ENCODE assay signal across 7 cellular contexts in the genomic region with DNA sequence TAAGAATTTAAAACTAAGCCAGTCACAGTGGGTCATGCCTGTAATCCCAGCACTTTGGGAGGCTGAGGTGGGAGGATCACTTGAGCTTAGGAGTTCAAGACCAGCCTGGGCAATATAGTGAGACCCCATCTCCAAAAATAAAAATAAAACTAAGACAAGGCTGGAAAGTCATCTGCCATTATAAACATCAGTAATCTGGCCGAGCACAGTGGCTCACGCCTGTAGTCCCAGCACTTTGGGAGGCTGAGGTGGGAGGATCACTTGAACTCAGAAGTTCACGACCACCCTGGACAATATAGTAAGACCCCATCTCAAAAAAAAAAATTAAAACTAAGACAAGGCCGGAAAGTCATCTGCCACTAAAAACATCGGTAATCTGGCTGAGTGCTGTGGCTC. TPM values are rescaled to one million over a fixed set of nuclear protein-coding genes. Genes with fewer than 3 reads are reported as not detected.
DNase-seq lines count a peak whose midpoint lies in the region; ATAC-seq, FAIRE-seq and TF ChIP-seq lines count a peak whose summit lies in the region.
"Not testable (repeated sequence)": the region's sequence is repeated elsewhere in the genome, so short reads cannot be mapped to it uniquely, and the experiment has no call there.

No MANE protein-coding gene starts in this region.

- not testable (repeated sequence) for H3K9me3 ChIP-seq in CD4-positive, alpha-beta T cell (ENCODE audit: control insufficient read depth, low read length); SK-N-SH; astrocyte (ENCODE audit: insufficient read depth, low read depth, low read length); HepG2 (ENCODE audit: low read length); osteoblast (ENCODE audit: low read depth, low read length)

- ATAC-seq in CD4-positive, alpha-beta T cell (ENCODE audit: poor library complexity); activated T-cell treated with anti-CD3 and anti-CD28 coated beads, Interleukin-2, amount 50 U/mL, for 72 hours (replicated peaks in 1 of 2); HepG2: not testable (repeated sequence)

- H3K4me1 ChIP-seq in SK-N-SH (ENCODE audit: control insufficient read depth in 1 of 2, insufficient read depth in 2 of 2, low read depth in 1 of 2, low read length in 1 of 2); astrocyte (ENCODE audit: insufficient read depth, low read length); osteoblast (ENCODE audit: insufficient read depth, low read length): not testable (repeated sequence)
- peaks cover 38% of the 10 kb centered on the region for H3K4me1 ChIP-seq in HepG2 (ENCODE audit: insufficient read depth, low read length)

- TF ChIP-seq RAD21 in SK-N-SH (IDR thresholded peaks at IDR 0.05; ENCODE audit: low read length); HepG2 (CRISPR knock-in tag; IDR thresholded peaks at IDR 0.05): not testable (repeated sequence)

- H3K36me3 ChIP-seq in SK-N-SH (replicated peaks in 1 of 2; ENCODE audit: control insufficient read depth in 1 of 2, insufficient read depth in 2 of 2, low read length in 1 of 2) (peaks cover 9 to 16% of the 10 kb centered on the region in 2 experiments), HepG2 (replicated peaks in 1 of 2; ENCODE audit: control insufficient read depth in 1 of 2, insufficient read depth in 2 of 2, low read length in 2 of 2) (peaks cover 8 to 18% of the 10 kb centered on the region in 2 experiments)
- H3K36me3 ChIP-seq in astrocyte (ENCODE audit: insufficient read depth, low read length); osteoblast (ENCODE audit: insufficient read depth, low read length): not testable (repeated sequence)

- not testable (repeated sequence) for H3K27me3 Mint-ChIP-seq in CD4-positive, alpha-beta T cell; HFFc6 (ENCODE audit: insufficient read depth); activated T-cell treated with anti-CD3 and anti-CD28 coated beads, Interleukin-2, amount 50 U/mL, for 72 hours (ENCODE audit: low read depth); astrocyte (ENCODE audit: low read depth, unreplicated experiment)

- H3K27me3 ChIP-seq in CD4-positive, alpha-beta T cell (ENCODE audit: control insufficient read depth, insufficient read depth, low read length); SK-N-SH (ENCODE audit: insufficient read depth); astrocyte (ENCODE audit: insufficient read depth, low read length); HepG2 (ENCODE audit: control insufficient read depth in 1 of 2, insufficient read depth in 2 of 2, low read length in 2 of 2); osteoblast (ENCODE audit: insufficient read depth, low read length): not testable (repeated sequence)

- 98% methylated on average over 5 of the region's 5 CpGs for WGBS in SK-N-SH (ENCODE audit: low lambda C conversion rate)
- 95% methylated on average over 5 of the region's 5 CpGs for WGBS in HepG2 (ENCODE audit: low lambda C conversion rate)

- H3K9me3 Mint-ChIP-seq in CD4-positive, alpha-beta T cell; HFFc6; activated T-cell treated with anti-CD3 and anti-CD28 coated beads, Interleukin-2, amount 50 U/mL, for 72 hours; astrocyte (ENCODE audit: unreplicated experiment): not testable (repeated sequence)

- H3F3A ChIP-seq in SK-N-SH (replicated peaks; ENCODE audit: insufficient read depth), result not testable (repeated sequence)

- POLR2A ChIA-PET in CD4-positive, alpha-beta T cell (lab: Charles Lee); SK-N-SH (lab: Yijun Ruan, JAX): not testable (repeated sequence)
- POLR2A ChIA-PET in HepG2 (lab: Yijun Ruan, JAX), result interaction anchor here (1.0 to 2.3 kb wide), 2 partner anchors 25 to 75 kb away, joined by 3 to 26 read pairs; no protein-coding TSS in a partner anchor

- in situ Hi-C loops in HepG2 (cut with HindIII; ENCODE audit: extremely low pct_ligation_motif_present, low pct_unique_long_range_greater_than_20kb), result not testable (repeated sequence)

- TF ChIP-seq CTCF in CD4-positive, alpha-beta T cell (IDR thresholded peaks at IDR 0.05); HFFc6 (IDR thresholded peaks at IDR 0.05); SK-N-SH (IDR thresholded peaks at IDR 0.05); astrocyte (IDR thresholded peaks at IDR 0.05; ENCODE audit: insufficient read depth, low read depth, low read length); HepG2 (CRISPR knock-in tag; IDR thresholded peaks at IDR 0.05); osteoblast (IDR thresholded peaks at IDR 0.05; ENCODE audit: extremely low read depth, low read depth, low read length): not testable (repeated sequence)

- not testable (repeated sequence) for TF ChIP-seq EP300 in SK-N-SH (IDR thresholded peaks at IDR 0.05; ENCODE audit: borderline replicate concordance in 1 of 2, low read depth in 1 of 2, low read length in 1 of 2); HepG2 (IDR thresholded peaks at IDR 0.05; ENCODE audit: low read depth in 2 of 2, low read length in 2 of 2); HepG2 (CRISPR knock-in tag; IDR thresholded peaks at IDR 0.05; ENCODE audit: borderline replicate concordance)

- H3K9me2 ChIP-seq in SK-N-SH, result not testable (repeated sequence)

- not testable (repeated sequence) for H4K20me1 ChIP-seq in SK-N-SH (ENCODE audit: insufficient read depth); astrocyte (ENCODE audit: insufficient read depth, low read length); HepG2 (ENCODE audit: insufficient read depth, low read length); osteoblast (ENCODE audit: insufficient read depth, low read length)

- H3K27ac ChIP-seq in CD4-positive, alpha-beta T cell (ENCODE audit: low read depth, low read length); SK-N-SH (ENCODE audit: low read depth in 2 of 2, low read length in 1 of 2); astrocyte (ENCODE audit: low read depth, low read length); osteoblast (ENCODE audit: low read depth, low read length): not testable (repeated sequence)
- peak overlapping the region; percentile 96 for H3K27ac ChIP-seq in HepG2 (ENCODE audit: extremely low read length, insufficient read depth, low read length)

- not testable (repeated sequence) for H3K4me2 ChIP-seq in SK-N-SH
- H3K4me2 ChIP-seq in astrocyte (ENCODE audit: low read length) (peak overlapping the region; percentile 93), HepG2 (ENCODE audit: low read depth, low read length) (peak overlapping the region; percentile 94), osteoblast (ENCODE audit: insufficient read depth, low read length) (peak overlapping the region; percentile 91)

- peaks cover 17% of the 10 kb centered on the region for H3K4me1 Mint-ChIP-seq in CD4-positive, alpha-beta T cell (ENCODE audit: low read depth)
- H3K4me1 Mint-ChIP-seq in HFFc6 (ENCODE audit: low read depth), result peaks cover 18% of the 10 kb centered on the region
- not testable (repeated sequence) for H3K4me1 Mint-ChIP-seq in activated T-cell treated with anti-CD3 and anti-CD28 coated beads, Interleukin-2, amount 50 U/mL, for 72 hours (ENCODE audit: low read depth); astrocyte (ENCODE audit: low read depth, unreplicated experiment)

- H3K4me3 ChIP-seq in SK-N-SH (ENCODE audit: low read depth in 2 of 2, low read length in 1 of 2); astrocyte (ENCODE audit: insufficient read depth, low read depth, low read length); osteoblast (ENCODE audit: insufficient read depth, low read length): not testable (repeated sequence)
- peak overlapping the region in 1 of 3 experiments; percentile 80; a peak in 1 of 6 replicates for H3K4me3 ChIP-seq in HepG2 (replicated peaks in 1 of 3; ENCODE audit: insufficient read depth in 1 of 3, low read depth in 2 of 3, low read length in 3 of 3)

- H3K36me3 Mint-ChIP-seq in CD4-positive, alpha-beta T cell (ENCODE audit: low read depth), result peaks cover 23% of the 10 kb centered on the region
- not testable (repeated sequence) for H3K36me3 Mint-ChIP-seq in HFFc6 (ENCODE audit: low read depth); activated T-cell treated with anti-CD3 and anti-CD28 coated beads, Interleukin-2, amount 50 U/mL, for 72 hours (ENCODE audit: insufficient read depth in 2 of 2)
- H3K36me3 Mint-ChIP-seq in astrocyte (ENCODE audit: low read depth, unreplicated experiment), result peaks cover 11% of the 10 kb centered on the region

- BruUV-seq in HepG2 (replicated peaks; lab: Mats Ljungman, UMichigan), result not testable (repeated sequence)

- H3K4me3 Mint-ChIP-seq in CD4-positive, alpha-beta T cell, result peak overlapping the region; percentile 20
- H3K4me3 Mint-ChIP-seq in HFFc6, result peak overlapping the region; percentile 95; the same call in 1 of the 2 replicates
- H3K4me3 Mint-ChIP-seq in activated T-cell treated with anti-CD3 and anti-CD28 coated beads, Interleukin-2, amount 50 U/mL, for 72 hours; astrocyte (ENCODE audit: unreplicated experiment): not testable (repeated sequence)

- H3K79me2 ChIP-seq in SK-N-SH (ENCODE audit: insufficient read depth); astrocyte (ENCODE audit: insufficient read depth, low read length); HepG2 (ENCODE audit: insufficient read depth, low read length); osteoblast (ENCODE audit: insufficient read depth, low read length): not testable (repeated sequence)

- H3K27ac Mint-ChIP-seq in CD4-positive, alpha-beta T cell, result peak overlapping the region; percentile 91
- H3K27ac Mint-ChIP-seq in HFFc6; astrocyte (ENCODE audit: unreplicated experiment): not testable (repeated sequence)
- H3K27ac Mint-ChIP-seq in activated T-cell treated with anti-CD3 and anti-CD28 coated beads, Interleukin-2, amount 50 U/mL, for 72 hours, result peak overlapping the region; percentile 28

- intact Hi-C loops in CD4-positive, alpha-beta T cell (cut with DNase I, micrococcal nuclease), result loop anchor here (2.0 to 10.0 kb wide), 3 partner anchors 228 to 980 kb away; partner anchors contain the start of gene CDYL (in 2 of the 2)
- intact Hi-C loops in HepG2 (cut with micrococcal nuclease; ENCODE audit: unreplicated experiment), result not testable (repeated sequence)

- H2AFZ ChIP-seq in SK-N-SH (ENCODE audit: low read depth), result peak overlapping the region; percentile 99; the same call in 1 of the 2 replicates
- not testable (repeated sequence) for H2AFZ ChIP-seq in astrocyte (ENCODE audit: low read depth, low read length); HepG2 (ENCODE audit: low read length); osteoblast (ENCODE audit: low read length)

- H3K9ac ChIP-seq in SK-N-SH; astrocyte (ENCODE audit: low read length): not testable (repeated sequence)
- H3K9ac ChIP-seq in HepG2 (ENCODE audit: insufficient read depth, low read depth, low read length), result peak overlapping the region; percentile 87

- not testable (repeated sequence) for DNase-seq in CD4-positive, alpha-beta T cell; HFFc6; SK-N-SH; activated T-cell treated with anti-CD3 and anti-CD28 coated beads, Interleukin-2, amount 50 U/mL, for 72 hours; astrocyte (ENCODE audit: low read depth); HepG2 (ENCODE audit: low spot score); osteoblast (ENCODE audit: insufficient read length, low spot score, missing footprints)

- FAIRE-seq in astrocyte (lab: Jason Lieb, UNC); HepG2 (lab: Jason Lieb, UNC): not testable (repeated sequence)

- TF ChIP-seq POLR2A in HepG2 (IDR thresholded peaks at IDR 0.05; ENCODE audit: insufficient read depth in 1 of 2, low read depth in 2 of 2, low read length in 2 of 2), result not testable (repeated sequence)

- CTCF ChIA-PET in CD4-positive, alpha-beta T cell (lab: Charles Lee), result not testable (repeated sequence)
- CTCF ChIA-PET in SK-N-SH (lab: Yijun Ruan, JAX) (interaction anchor here (1.1 to 1.4 kb wide), 3 partner anchors 10 to 25 kb away, joined by 3 read pairs; no protein-coding TSS in a partner anchor), HepG2 (lab: Yijun Ruan, JAX; ENCODE audit: low intra/inter-chr PET ratio, low total read pairs) (interaction anchor here (2.1 kb wide), 1 partner anchor 26 kb away, joined by 7 read pairs; no protein-coding TSS in a partner anchor)

RNA-seq across cellular contexts. Expression of gene RPP40, which starts 1.2 kb away (rescaled TPM):
- under 1 TPM; 0.36 to 0.69 TPM for total RNA-seq in CD4-positive, alpha-beta T cell
- 10 to 100 TPM; 11.2 to 18.2 (median 16.8) TPM for total RNA-seq in HFFc6 (2021; fragmentation: NEBNext Ultra II Directional; extraction: Animal tissue kit (Norgen Biotek cat#: 25700))
- polyA plus RNA-seq in SK-N-SH (2012; rRNA removed) (8.3 and 9.8 TPM in 2 replicates), HepG2 (2011; rRNA removed) (18.0 and 19.4 TPM in 2 replicates)
- 13.2 and 14.1 TPM in 2 replicates for polyA plus RNA-seq in SK-N-SH (2012; cell fraction: cytosol; rRNA removed)
- polyA plus RNA-seq in SK-N-SH (2012; cell fraction: nucleus; rRNA removed), result 3.9 and 9.2 TPM in 2 replicates
- total RNA-seq in activated T-cell treated with anti-CD3 and anti-CD28 coated beads, Interleukin-2, amount 50 U/mL, for 72 hours, result 10 to 100 TPM in 1 of 2 donors, 1 to 10 TPM in 1; 8.2 to 10.8 TPM
- total RNA-seq in astrocyte (11.6 and 16.6 TPM in 2 replicates), HepG2 (2016; rRNA removed; fragmentation: Illumina TruSeq; extraction: Trizol) (41.2 and 64.0 TPM in 2 replicates), osteoblast (8.0 and 8.3 TPM in 2 replicates)
- total RNA-seq in HepG2 (2016; cell fraction: cytosol; rRNA removed; fragmentation: Illumina TruSeq; extraction: Trizol; ENCODE audit: low read depth), result 6.2 and 9.4 TPM in 2 replicates
- 44.8 and 65.5 TPM in 2 replicates for total RNA-seq in HepG2 (2016; cell fraction: insoluble cytoplasmic fraction; rRNA removed; fragmentation: Illumina TruSeq; extraction: Trizol)
- 13.3 and 13.7 TPM in 2 replicates for total RNA-seq in HepG2 (2016; cell fraction: membrane; rRNA removed; fragmentation: Illumina TruSeq; extraction: Trizol)
- total RNA-seq in HepG2 (2016; cell fraction: nucleus; rRNA removed; fragmentation: Illumina TruSeq; extraction: Trizol), result 22.1 and 24.0 TPM in 2 replicates
- 7.7 and 14.3 TPM in 2 replicates for polyA plus RNA-seq in HepG2 (2011; cell fraction: cytosol; rRNA removed)
- 6.5 and 6.6 TPM in 2 replicates for polyA plus RNA-seq in HepG2 (2011; cell fraction: nucleus; rRNA removed)
- 26.7 and 29.8 TPM in 2 replicates for polyA plus RNA-seq in HepG2 (2012)
- 15.4 and 17.1 TPM in 2 replicates for polyA plus RNA-seq in HepG2 (2016; cell fraction: cytosol; fragmentation: Illumina TruSeq; extraction: Trizol; ENCODE audit: low read depth)
- polyA plus RNA-seq in HepG2 (2016; cell fraction: insoluble cytoplasmic fraction; fragmentation: Illumina TruSeq; extraction: Trizol; ENCODE audit: low read depth), result 66.0 and 77.9 TPM in 2 replicates
- 17.5 and 18.0 TPM in 2 replicates for polyA plus RNA-seq in HepG2 (2016; cell fraction: membrane; fragmentation: Illumina TruSeq; extraction: Trizol; ENCODE audit: low read depth)
- 29.6 and 31.9 TPM in 2 replicates for polyA plus RNA-seq in HepG2 (2016; cell fraction: nucleus; fragmentation: Illumina TruSeq; extraction: Trizol; ENCODE audit: insufficient read depth, low read depth)
- 9.4 and 13.4 TPM in 2 replicates for polyA minus RNA-seq in HepG2 (2011; rRNA and poly(A)+ RNA removed; ENCODE audit: low replicate concordance)
- 6.6 and 7.6 TPM in 2 replicates for polyA minus RNA-seq in HepG2 (2011; cell fraction: cytosol; rRNA and poly(A)+ RNA removed)
- 24.3 and 26.1 TPM in 2 replicates for polyA minus RNA-seq in HepG2 (2011; cell fraction: nucleus; rRNA and poly(A)+ RNA removed)
